In genomic region chr12:72141381-72141780, GRCh38 we compare ENCODE assay signal across 8 cellular contexts.
DNase-seq lines count a peak whose midpoint lies in the region; ATAC-seq and TF ChIP-seq lines count a peak whose summit lies in the region.

No MANE protein-coding gene starts in this region.

- in situ Hi-C loops in IMR-90 (cut with MboI; ENCODE audit: low sequenced_read_pairs), result no loop called here

- no peaks in the 10 kb centered on the region for H3K9me3 ChIP-seq in IMR-90 (ENCODE audit: control insufficient read depth, insufficient read depth, low read length)
- H3K9me3 ChIP-seq in thyroid gland, result no peaks in the 10 kb centered on the region

- H3K56ac ChIP-seq in IMR-90 (ENCODE audit: extremely low read depth, insufficient read depth, low read length), result no peak overlapping the region

- dilution Hi-C loops in IMR-90 (cut with HindIII; ENCODE audit: low sequenced_read_pairs, unreplicated experiment), result no loop called here

- H3K18ac ChIP-seq in IMR-90 (ENCODE audit: low read depth, low read length), result no peak overlapping the region

- ATAC-seq in GM18499 (IDR thresholded peaks at IDR 0.05; ENCODE audit: insufficient read depth, unreplicated experiment), result peak; percentile 99
- peak; percentile 98 for ATAC-seq in GM21786 (IDR thresholded peaks at IDR 0.05; ENCODE audit: unreplicated experiment)
- ATAC-seq in IMR-90 (ENCODE audit: low read depth), result no peak

- no peaks in the 10 kb centered on the region for H4K20me1 ChIP-seq in IMR-90 (ENCODE audit: insufficient read depth, low read length)

- H3K27ac ChIP-seq in IMR-90 (ENCODE audit: insufficient read depth, low read length) (no peak overlapping the region), thyroid gland (no peak overlapping the region)

- H2BK5ac ChIP-seq in IMR-90 (ENCODE audit: low read depth, low read length, poor library complexity, severe bottlenecking), result no peak overlapping the region

- TF ChIP-seq CTCF in IMR-90 (conservative IDR thresholded peaks at IDR 0.05; ENCODE audit: low read depth, low read length) (0 out of 2 replicates have a peak, but pooled peaks have one; percentile 18), thyroid gland (IDR thresholded peaks at IDR 0.05) (no peak)

- POLR2A ChIA-PET in IMR-90 (lab: Charles Lee; ENCODE audit: unreplicated experiment), result no interaction called here

- H3K4me1 ChIP-seq in IMR-90 (ENCODE audit: control insufficient read depth, insufficient read depth, low read length) (no peaks in the 10 kb centered on the region), thyroid gland (no peaks in the 10 kb centered on the region)

- H3K36me3 ChIP-seq in IMR-90 (ENCODE audit: control insufficient read depth, insufficient read depth, low read length) (no peaks in the 10 kb centered on the region), thyroid gland (no peaks in the 10 kb centered on the region)

- H2BK120ac ChIP-seq in IMR-90 (ENCODE audit: low read depth, low read length), result no peak overlapping the region

- DNase-seq in IMR-90 (peak; percentile 28), erythroblast (lab: John Stamatoyannopoulos, UW) (peak; percentile 8 to 13), AG20443 (ENCODE audit: low spot score) (no peak), thyroid gland (no peak), islet precursor cell (no peak), NCI-H2171 (lab: John Stamatoyannopoulos, UW) (no peak)

- H3K4me2 ChIP-seq in IMR-90 (ENCODE audit: low read depth, low read length), result no peak overlapping the region

- H3K4me3 ChIP-seq in IMR-90 (ENCODE audit: insufficient read depth, low read depth, low read length), result no peak overlapping the region
- no peak overlapping the region for H3K4me3 ChIP-seq in thyroid gland (replicated peaks in 1 of 3)

- BruUV-seq in IMR-90 (replicated peaks; lab: Mats Ljungman, UMichigan), result no TSS peak

- H4K5ac ChIP-seq in IMR-90 (ENCODE audit: low read depth, low read length), result no peak overlapping the region

- H3K4ac ChIP-seq in IMR-90 (ENCODE audit: low read depth, low read length), result no peak overlapping the region

- WGBS in IMR-90 (ENCODE audit: extremely low coverage in 2 of 2, insufficient read length in 1 of 2), 2 experiments, result no CpG with 5 or more reads among the region's 2 CpGs
- WGBS in thyroid gland, 2 donors, result 64 to 73% methylated on average over 2 of the region's 2 CpGs

- H2AK9ac ChIP-seq in IMR-90 (replicated peaks; ENCODE audit: low read depth, low read length, poor library complexity), result no peak overlapping the region

- H2AK5ac ChIP-seq in IMR-90 (ENCODE audit: low read depth, low read length), result no peak overlapping the region

- H2BK15ac ChIP-seq in IMR-90 (ENCODE audit: low read depth, low read length), result no peak overlapping the region

- no peak overlapping the region for H3K9ac ChIP-seq in IMR-90 (ENCODE audit: low read depth, low read length)

- TF ChIP-seq RAD21 in IMR-90 (IDR thresholded peaks at IDR 0.05; ENCODE audit: low read length), result no peak

- H3K9me1 ChIP-seq in IMR-90 (ENCODE audit: insufficient read depth, low read length), result no peaks in the 10 kb centered on the region

- H3K23ac ChIP-seq in IMR-90 (ENCODE audit: low read depth, low read length), result no peak overlapping the region

- H2BK20ac ChIP-seq in IMR-90 (ENCODE audit: low read depth, low read length), result no peak overlapping the region

- H2AFZ ChIP-seq in IMR-90 (replicated peaks; ENCODE audit: low read length, poor library complexity), result no peak overlapping the region

- no peaks in the 10 kb centered on the region for H3K79me1 ChIP-seq in IMR-90 (ENCODE audit: low read depth in 1 of 2, low read length in 2 of 2)

- intact Hi-C loops in IMR-90 (cut with micrococcal nuclease) (no loop called here), thyroid gland (cut with DNase I) (no loop called here)

- no peak overlapping the region for H4K91ac ChIP-seq in IMR-90 (ENCODE audit: insufficient read depth, low read depth, low read length)

- no peak for TF ChIP-seq POLR2A in IMR-90 (IDR thresholded peaks at IDR 0.05; ENCODE audit: low read depth, low read length)
- no peak for TF ChIP-seq POLR2A in erythroblast (IDR thresholded peaks at IDR 0.05; ENCODE audit: low read length)
- TF ChIP-seq POLR2A in thyroid gland (IDR thresholded peaks at IDR 0.05), result no peak

- no peak overlapping the region for H4K8ac ChIP-seq in IMR-90 (ENCODE audit: low read depth in 2 of 2, low read length in 2 of 2)

- no peak overlapping the region for H3K14ac ChIP-seq in IMR-90 (replicated peaks; ENCODE audit: low read depth, low read length)

- H3K27me3 ChIP-seq in IMR-90 (ENCODE audit: control insufficient read depth, insufficient read depth, low read length) (peaks cover 2% of the 10 kb centered on the region; the same call in 1 of the 2 replicates), thyroid gland (no peaks in the 10 kb centered on the region)

- CTCF ChIA-PET in IMR-90 (lab: Yijun Ruan, JAX), result interaction anchor here (0.9 kb wide), 1 partner anchor 118 kb away, joined by 4 read pairs; no protein-coding TSS in a partner anchor

TF ChIP-seq in IMR-90, 13 proteins besides CTCF, POLR2A, EP300 and RAD21:
- TF ChIP-seq NFE2L2 (IDR thresholded peaks at IDR 0.05; ENCODE audit: low read depth, low read length), result peak; percentile 45; the same call in 1 of the 2 replicates
- no peak for TF ChIP-seq MXI1 (IDR thresholded peaks at IDR 0.05; ENCODE audit: borderline replicate concordance, low read depth, low read length)

Comparison
In these comparisons a context has a peak if more than half of its experiments do, and no peak if none do; other contexts are left out.
1. DNase-seq: peak in IMR-90 (single experiment) and erythroblast (2 of 2); none in AG20443 (single experiment), thyroid gland (0 of 2), islet precursor cell (single experiment) and NCI-H2171 (single experiment).